ENCODE assay signal across 8 cellular contexts in genomic region chrX:132612990-132613564, GRCh38.
DNase-seq lines count a peak whose midpoint lies in the region; ATAC-seq and TF ChIP-seq lines count a peak whose summit lies in the region.

No MANE protein-coding gene starts in this region.

- ATAC-seq in GM21367 (IDR thresholded peaks at IDR 0.05; ENCODE audit: unreplicated experiment), result no peak
- ATAC-seq in GM19397 (IDR thresholded peaks at IDR 0.05; ENCODE audit: unreplicated experiment), result no peak

- no peak for TF ChIP-seq POLR2A in ovary (IDR thresholded peaks at IDR 0.05)

- H3K4me2 ChIP-seq in GM23248 (ENCODE audit: unreplicated experiment), result no peak overlapping the region

- H3K27ac ChIP-seq in GM23248 (no peak overlapping the region), ovary (no peak overlapping the region)

- intact Hi-C loops in ovary (cut with DNase I), result loop anchor here in 2 of 4 donors (5.0 kb wide), 1 partner anchor 321 kb away; no protein-coding TSS in a partner anchor

- H3K4me1 ChIP-seq in GM23248 (ENCODE audit: insufficient read depth) (no peaks in the 10 kb centered on the region), ovary (ENCODE audit: insufficient read depth) (no peaks in the 10 kb centered on the region)

- 88 to 89% methylated on average over 6 to 7 of the region's 7 CpGs for WGBS in GM23248 (ENCODE audit: low coverage in 1 of 2, low lambda C conversion rate in 2 of 2, missing lambda C conversion rate in 2 of 2), 2 experiments
- 47 to 56% (median 54%) methylated on average over 7 of the region's 7 CpGs for WGBS in ovary, 3 donors

- no peak overlapping the region for H3K9ac ChIP-seq in GM23248

- no peaks in the 10 kb centered on the region for H4K20me1 ChIP-seq in GM23248 (ENCODE audit: insufficient read depth)

- no peak overlapping the region for H2AFZ ChIP-seq in GM23248

- no peaks in the 10 kb centered on the region for H3F3A ChIP-seq in GM23248 (ENCODE audit: insufficient read depth)

- in situ Hi-C loops in GM23248 (cut with MboI), result loop anchor here (25.0 kb wide), 1 partner anchor 776 kb away; no protein-coding TSS in a partner anchor

- H3K4me3 ChIP-seq in GM23248, result no peak overlapping the region
- H3K4me3 ChIP-seq in ovary, result no peak overlapping the region

- no peaks in the 10 kb centered on the region for H3K27me3 ChIP-seq in GM23248 (replicated peaks; ENCODE audit: insufficient read depth)
- no peaks in the 10 kb centered on the region for H3K27me3 ChIP-seq in ovary

- H3K36me3 ChIP-seq in GM23248 (ENCODE audit: low read depth) (no peaks in the 10 kb centered on the region), ovary (no peaks in the 10 kb centered on the region)

- TF ChIP-seq EP300 in ovary (IDR thresholded peaks at IDR 0.05), result no peak

- TF ChIP-seq CTCF in ovary (IDR thresholded peaks at IDR 0.05), result no peak

- no peaks in the 10 kb centered on the region for H3K9me2 ChIP-seq in GM23248 (ENCODE audit: insufficient read depth)

- no peaks in the 10 kb centered on the region for H3K79me2 ChIP-seq in GM23248 (ENCODE audit: insufficient read depth)

- H3K9me3 ChIP-seq in GM23248 (ENCODE audit: low read depth) (no peaks in the 10 kb centered on the region), ovary (no peaks in the 10 kb centered on the region)

- DNase-seq in D341Med (ENCODE audit: low spot score) (peak; percentile 69), GM23248 (peak; percentile 55), NCI-H460 (ENCODE audit: extremely low read depth, low read depth) (peak; percentile 26), activated T-cell treated with anti-CD3 and anti-CD28 coated beads for 24 hours (ENCODE audit: low read depth) (peak; percentile 11), fibroblast of peridontal ligament (ENCODE audit: extremely low read depth) (peak; percentile 10), ovary (peak; percentile 15 to 59 (median 26))

Comparison
In these comparisons a context has a peak if more than half of its experiments do, and no peak if none do; other contexts are left out.
1. DNase-seq: peak in every context shown above with its lines; median percentile 69 in D341Med; 55 in GM23248; 26 in NCI-H460; 26 in ovary; 11 in activated T-cell treated with anti-CD3 and anti-CD28 coated beads for 24 hours; 10 in fibroblast of peridontal ligament.